In genomic region chr7:131653418-131654248, GRCh38 we compare ENCODE assay signal across 14 cellular contexts.
DNase-seq lines count a peak whose midpoint lies in the region; ATAC-seq and TF ChIP-seq lines count a peak whose summit lies in the region.
"Had no signal": no experiment of that assay in that cellular context is flagged by ENCODE, and none has a peak within 500 bp of the region (broad histone marks: within the 10 kb centered on the region; RNA-seq: fewer than 3 reads in every experiment).

No MANE protein-coding gene starts in this region.

- ATAC-seq in GM18870 (IDR thresholded peaks at IDR 0.05; ENCODE audit: unreplicated experiment): no peak

- H3K27ac Mint-ChIP-seq in Calu3 (ENCODE audit: unreplicated experiment) (peak overlapping the region; percentile 3), H9 (peak overlapping the region; percentile 1 to 74 (median 1); a peak in 5 of 7 replicates)
- H3K27ac Mint-ChIP-seq: stimulated activated naive B cell treated with anti-CD40 and anti-IgM and Interleukin-4, amounts not matched to agents 10 μg/mL and 1 μg/mL and 100 μg/mL, for 72 hours had no signal

- no peak overlapping the region for H2AK5ac ChIP-seq in H9 (ENCODE audit: insufficient read length, low read length)

- peaks cover 17% of the 10 kb centered on the region for H3K4me1 Mint-ChIP-seq in Calu3 (ENCODE audit: low read depth, unreplicated experiment)
- H3K4me1 Mint-ChIP-seq in H9: peaks cover 49 to 54% of the 10 kb centered on the region in 2 experiments
- H3K4me1 Mint-ChIP-seq: stimulated activated naive B cell treated with anti-CD40 and anti-IgM and Interleukin-4, amounts not matched to agents 10 μg/mL and 1 μg/mL and 100 μg/mL, for 72 hours had no signal

- DNase-seq in Calu3 (no peak), H9 (no peak), SW480 (ENCODE audit: low spot score) (peak; percentile 32), myocyte (ENCODE audit: low read depth) (peak; percentile 37), colonic mucosa (no peak), HPDE6-E6E7 (ENCODE audit: extremely low spot score) (no peak)
- DNase-seq: activated gamma-delta T cell treated with Interleukin-2 at 50 U/mL for 16 hours; left colon; MM.1S; NCI-H446 treated with DMSO at 0.1 percent for 48 hours; SIG-M5; stimulated activated naive B cell treated with anti-CD40 and anti-IgM and Interleukin-4, amounts not matched to agents 10 μg/mL and 1 μg/mL and 100 μg/mL, for 72 hours had no signal

- H3K23me2 ChIP-seq in H9 (ENCODE audit: insufficient read length, low read depth, low read length, poor library complexity, severe bottlenecking): no peaks in the 10 kb centered on the region

- H3K4me3 ChIP-seq in colonic mucosa: no peak overlapping the region
- H3K4me3 ChIP-seq: GM12878 had no signal

- H4K5ac ChIP-seq in H9 (ENCODE audit: insufficient read length, low read depth, low read length): peak overlapping the region; percentile 11

- no peak overlapping the region for H3K23ac ChIP-seq in H9 (ENCODE audit: insufficient read length, low read depth, low read length)

- H3K56ac ChIP-seq in H9 (ENCODE audit: insufficient read length, low read depth, low read length): no peak overlapping the region

- no peak overlapping the region for H2AFZ ChIP-seq in H9 (ENCODE audit: low read length)

- no peak overlapping the region for H3K14ac ChIP-seq in H9 (ENCODE audit: insufficient read depth, low read length)

- intact Hi-C loops in Calu3 (cut with micrococcal nuclease; ENCODE audit: unreplicated experiment): loop anchor here (1.0 kb wide), 1 partner anchor 145 kb away; no protein-coding TSS in a partner anchor
- intact Hi-C loops in colonic mucosa (cut with DNase I): loop anchor here (2.0 to 10.0 kb wide), 2 partner anchors 147 to 589 kb away; no protein-coding TSS in a partner anchor

- H3K9me3 ChIP-seq in H9 (ENCODE audit: control insufficient read depth, low read depth, low read length) (no peaks in the 10 kb centered on the region), colonic mucosa (no peaks in the 10 kb centered on the region)

- H3K4ac ChIP-seq in H9 (ENCODE audit: low read depth, low read length): no peak overlapping the region

- WGBS in H9 (ENCODE audit: extremely low coverage, insufficient read length, low lambda C conversion rate): 100% methylated on average over 2 of the region's 12 CpGs

- H2BK5ac ChIP-seq in H9 (ENCODE audit: insufficient read length, low read length): no peak overlapping the region

- no peak overlapping the region for H3K27ac ChIP-seq in H9 (ENCODE audit: insufficient read length, low read depth, low read length)
- H3K27ac ChIP-seq in colonic mucosa: no peak overlapping the region

- H3K18ac ChIP-seq in H9 (ENCODE audit: insufficient read length, low read depth, low read length): peak overlapping the region; percentile 12

- H3K36me3 Mint-ChIP-seq in Calu3 (ENCODE audit: insufficient read depth, unreplicated experiment) (no peaks in the 10 kb centered on the region), H9 (ENCODE audit: insufficient read depth in 1 of 3, low read depth in 3 of 3) (no peaks in the 10 kb centered on the region)
- H3K36me3 Mint-ChIP-seq: stimulated activated naive B cell treated with anti-CD40 and anti-IgM and Interleukin-4, amounts not matched to agents 10 μg/mL and 1 μg/mL and 100 μg/mL, for 72 hours had no signal

- no peak overlapping the region for H2BK20ac ChIP-seq in H9 (ENCODE audit: low read depth, low read length, poor library complexity, severe bottlenecking)

- H2BK12ac ChIP-seq in H9 (ENCODE audit: insufficient read length, low read depth, low read length): no peak overlapping the region

- H4K8ac ChIP-seq in H9 (replicated peaks; ENCODE audit: insufficient read length, low read depth, low read length): peak overlapping the region; percentile 79

- no peaks in the 10 kb centered on the region for H3K9me3 Mint-ChIP-seq in Calu3 (ENCODE audit: low read depth, unreplicated experiment)
- peaks cover 3 to 5% of the 10 kb centered on the region in 2 experiments; a peak in 3 of 5 replicates for H3K9me3 Mint-ChIP-seq in H9
- H3K9me3 Mint-ChIP-seq: stimulated activated naive B cell treated with anti-CD40 and anti-IgM and Interleukin-4, amounts not matched to agents 10 μg/mL and 1 μg/mL and 100 μg/mL, for 72 hours had no signal

- H3K27me3 ChIP-seq in H9 (ENCODE audit: insufficient read depth, low read length): no peaks in the 10 kb centered on the region
- no peaks in the 10 kb centered on the region for H3K27me3 ChIP-seq in colonic mucosa

- H3K27me3 Mint-ChIP-seq in Calu3 (ENCODE audit: unreplicated experiment): peaks cover 9% of the 10 kb centered on the region
- H3K27me3 Mint-ChIP-seq in H9 (ENCODE audit: low read depth): peaks cover 2% of the 10 kb centered on the region

- H4K20me1 ChIP-seq in H9 (ENCODE audit: control insufficient read depth, insufficient read depth, insufficient read length): no peaks in the 10 kb centered on the region

- H3K4me3 Mint-ChIP-seq in Calu3 (ENCODE audit: low read depth, unreplicated experiment) (no peak overlapping the region), H9 (peak overlapping the region in 1 of 2 experiments; percentile 22; a peak in 2 of 5 replicates)
- H3K4me3 Mint-ChIP-seq: stimulated activated naive B cell treated with anti-CD40 and anti-IgM and Interleukin-4, amounts not matched to agents 10 μg/mL and 1 μg/mL and 100 μg/mL, for 72 hours had no signal

- no peaks in the 10 kb centered on the region for H3K36me3 ChIP-seq in colonic mucosa

- no peak overlapping the region for H3K4me2 ChIP-seq in H9 (ENCODE audit: insufficient read depth, insufficient read length, low read length)

- no peak overlapping the region for H4K91ac ChIP-seq in H9 (ENCODE audit: insufficient read length, low read depth, low read length)

- no peak overlapping the region for H3K9ac ChIP-seq in H9 (ENCODE audit: extremely low read depth, insufficient read length, low read length)
- no peak overlapping the region for H3K9ac ChIP-seq in colonic mucosa (ENCODE audit: low read depth in 2 of 2, low read length in 2 of 2)

- H3T11ph ChIP-seq in H9 (ENCODE audit: low read length): no peak overlapping the region

- peaks cover 13% of the 10 kb centered on the region; the same call in 1 of the 2 replicates for H3K4me1 ChIP-seq in H9 (ENCODE audit: insufficient read depth, low read length)
- no peaks in the 10 kb centered on the region for H3K4me1 ChIP-seq in colonic mucosa

- H3K79me1 ChIP-seq in H9 (ENCODE audit: insufficient read depth, low read depth, low read length, poor library complexity, severe bottlenecking): no peaks in the 10 kb centered on the region

- CTCF ChIA-PET in Calu3 (lab: Charles Lee): interaction anchor here (1.4 kb wide), 1 partner anchor 145 kb away, joined by 4 read pairs; no protein-coding TSS in a partner anchor

- no peak overlapping the region for H2BK15ac ChIP-seq in H9 (ENCODE audit: low read depth, low read length)

- BruUV-seq in Calu3 (replicated peaks; lab: Mats Ljungman, UMichigan): no TSS peak

- H3K79me2 ChIP-seq in H9 (ENCODE audit: insufficient read depth, low read length): no peaks in the 10 kb centered on the region; the same call in 1 of the 2 replicates

- H2BK120ac ChIP-seq in H9 (ENCODE audit: low read depth, low read length, poor library complexity, severe bottlenecking): no peak overlapping the region

- TF ChIP-seq CTCF in Calu3 (IDR thresholded peaks at IDR 0.05; ENCODE audit: unreplicated experiment): no peak
- no peak for TF ChIP-seq CTCF in H9 (conservative IDR thresholded peaks at IDR 0.05)
- no peak for TF ChIP-seq CTCF in colonic mucosa (IDR thresholded peaks at IDR 0.05)

Comparison
In these comparisons a context has a peak if more than half of its experiments do, and no peak if none do; other contexts are left out.
1. DNase-seq: peak in SW480 (single experiment) and myocyte (single experiment); none in Calu3 (single experiment), H9 (single experiment), colonic mucosa (single experiment) and HPDE6-E6E7 (single experiment).